In the genomic region with DNA sequence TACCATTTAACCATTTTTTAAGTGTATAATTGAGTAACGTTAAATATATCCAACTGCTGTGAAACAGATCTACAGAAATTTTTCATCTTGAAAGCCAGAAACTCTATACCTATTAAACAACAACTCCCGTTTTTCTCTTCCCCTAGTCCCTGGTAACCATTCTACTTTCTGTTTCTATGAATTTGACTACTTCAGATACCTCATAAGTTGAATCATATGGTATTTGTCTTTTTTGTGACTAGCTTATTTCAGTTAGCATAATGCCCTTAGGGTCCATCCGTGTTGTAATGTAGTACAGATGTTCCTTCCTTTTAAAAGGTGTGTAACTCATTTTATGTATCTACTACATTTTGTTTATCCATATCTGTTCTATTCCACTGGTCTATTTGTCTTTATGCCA, we compare ENCODE assay signal across 11 cellular contexts. TPM values are rescaled to one million over a fixed set of nuclear protein-coding genes. Genes with fewer than 3 reads are reported as not detected.
DNase-seq lines count a peak whose midpoint lies in the region; ATAC-seq and TF ChIP-seq lines count a peak whose summit lies in the region.
"Had no signal": no experiment of that assay in that cellular context is flagged by ENCODE, and none has a peak within 500 bp of the region (broad histone marks: within the 10 kb centered on the region; RNA-seq: fewer than 3 reads in every experiment).

No MANE protein-coding gene starts in this region.

- H3K27ac ChIP-seq in suprapubic skin: no peak overlapping the region

- TF ChIP-seq CTCF in suprapubic skin (IDR thresholded peaks at IDR 0.05): no peak

- H3K4me3 ChIP-seq in suprapubic skin: no peak overlapping the region

- no peak for TF ChIP-seq EP300 in suprapubic skin (IDR thresholded peaks at IDR 0.05)

- DNase-seq in activated T-cell treated with anti-CD3 and anti-CD28 coated beads, Interleukin-2, amount 50 U/mL, for 4 hours: no peak
- DNase-seq in activated T-cell treated with anti-CD3 and anti-CD28 coated beads for 4 hours (no peak), GM03348 (ENCODE audit: low spot score) (no peak), suprapubic skin (ENCODE audit: low spot score in 2 of 2) (no peak), SIG-M5 treated with dmso at 0.1 percent for 504 hours (lab: John Stamatoyannopoulos, UW; ENCODE audit: unreplicated experiment) (no peak)
- no peak for DNase-seq in T-helper 2 cell treated with Interferon-gamma antibody and Interleukin-4, amounts not matched to agents 5 μg/mL and 100 μg/mL, for 36 hours (ENCODE audit: low spot score)
- no peak for DNase-seq in stimulated activated effector memory CD8-positive, alpha-beta T cell treated with anti-CD3 and anti-CD28 coated beads, Interleukin-12 subunit alpha, Interleukin-12 subunit beta, amount 100 ng/mL, for 72 hours (ENCODE audit: low spot score in 2 of 2)
- DNase-seq: activated gamma-delta T cell treated with Interleukin-2 at 50 U/mL for 16 hours; effector CD4-positive, alpha-beta T cell; NCI-H774 had no signal

- ATAC-seq in activated T-cell treated with anti-CD3 and anti-CD28 coated beads, Interleukin-2, amount 50 U/mL, for 4 hours: peak; percentile 80 to 82
- ATAC-seq in HG02798 (IDR thresholded peaks at IDR 0.05; ENCODE audit: poor library complexity, unreplicated experiment): peak; percentile 66
- ATAC-seq in stimulated activated effector memory CD8-positive, alpha-beta T cell treated with anti-CD3 and anti-CD28 coated beads, Interleukin-12 subunit alpha, Interleukin-12 subunit beta, amount 100 ng/mL, for 72 hours: peak; percentile 91

- H3K36me3 ChIP-seq in suprapubic skin: no peaks in the 10 kb centered on the region

- peak overlapping the region; percentile 1 for H3K4me3 Mint-ChIP-seq in activated T-cell treated with anti-CD3 and anti-CD28 coated beads, Interleukin-2, amount 50 U/mL, for 4 hours
- H3K4me3 Mint-ChIP-seq in T-helper 2 cell treated with Interferon-gamma antibody and Interleukin-4, amounts not matched to agents 5 μg/mL and 100 μg/mL, for 36 hours: no peak overlapping the region
- peak overlapping the region; percentile 20 for H3K4me3 Mint-ChIP-seq in stimulated activated effector memory CD8-positive, alpha-beta T cell treated with anti-CD3 and anti-CD28 coated beads, Interleukin-12 subunit alpha, Interleukin-12 subunit beta, amount 100 ng/mL, for 72 hours

- H3K9me3 ChIP-seq in suprapubic skin: no peaks in the 10 kb centered on the region

- no peaks in the 10 kb centered on the region for H3K4me1 ChIP-seq in suprapubic skin

- H3K27ac Mint-ChIP-seq in T-helper 2 cell treated with Interferon-gamma antibody and Interleukin-4, amounts not matched to agents 5 μg/mL and 100 μg/mL, for 36 hours: peak overlapping the region; percentile 46
- H3K27ac Mint-ChIP-seq in stimulated activated effector memory CD8-positive, alpha-beta T cell treated with anti-CD3 and anti-CD28 coated beads, Interleukin-12 subunit alpha, Interleukin-12 subunit beta, amount 100 ng/mL, for 72 hours: no peak overlapping the region

- 67% methylated on average over 3 of the region's 3 CpGs for WGBS in suprapubic skin

- peaks cover 75% of the 10 kb centered on the region for H3K4me1 Mint-ChIP-seq in activated T-cell treated with anti-CD3 and anti-CD28 coated beads, Interleukin-2, amount 50 U/mL, for 4 hours (ENCODE audit: low read depth)
- peaks cover 25% of the 10 kb centered on the region for H3K4me1 Mint-ChIP-seq in T-helper 2 cell treated with Interferon-gamma antibody and Interleukin-4, amounts not matched to agents 5 μg/mL and 100 μg/mL, for 36 hours (ENCODE audit: low read depth)
- H3K4me1 Mint-ChIP-seq in stimulated activated effector memory CD8-positive, alpha-beta T cell treated with anti-CD3 and anti-CD28 coated beads, Interleukin-12 subunit alpha, Interleukin-12 subunit beta, amount 100 ng/mL, for 72 hours: peaks cover 48% of the 10 kb centered on the region

- no peaks in the 10 kb centered on the region for H3K9me3 Mint-ChIP-seq in activated T-cell treated with anti-CD3 and anti-CD28 coated beads, Interleukin-2, amount 50 U/mL, for 4 hours
- no peaks in the 10 kb centered on the region for H3K9me3 Mint-ChIP-seq in T-helper 2 cell treated with Interferon-gamma antibody and Interleukin-4, amounts not matched to agents 5 μg/mL and 100 μg/mL, for 36 hours
- no peaks in the 10 kb centered on the region for H3K9me3 Mint-ChIP-seq in stimulated activated effector memory CD8-positive, alpha-beta T cell treated with anti-CD3 and anti-CD28 coated beads, Interleukin-12 subunit alpha, Interleukin-12 subunit beta, amount 100 ng/mL, for 72 hours

- no peaks in the 10 kb centered on the region for H3K27me3 Mint-ChIP-seq in activated T-cell treated with anti-CD3 and anti-CD28 coated beads, Interleukin-2, amount 50 U/mL, for 4 hours (ENCODE audit: low read depth)
- H3K27me3 Mint-ChIP-seq in T-helper 2 cell treated with Interferon-gamma antibody and Interleukin-4, amounts not matched to agents 5 μg/mL and 100 μg/mL, for 36 hours (ENCODE audit: low read depth): no peaks in the 10 kb centered on the region

- no peaks in the 10 kb centered on the region for H3K27me3 ChIP-seq in suprapubic skin

- peaks cover 5% of the 10 kb centered on the region for H3K36me3 Mint-ChIP-seq in activated T-cell treated with anti-CD3 and anti-CD28 coated beads, Interleukin-2, amount 50 U/mL, for 4 hours (ENCODE audit: insufficient read depth)
- peaks cover 11% of the 10 kb centered on the region for H3K36me3 Mint-ChIP-seq in T-helper 2 cell treated with Interferon-gamma antibody and Interleukin-4, amounts not matched to agents 5 μg/mL and 100 μg/mL, for 36 hours (ENCODE audit: low read depth)
- H3K36me3 Mint-ChIP-seq in stimulated activated effector memory CD8-positive, alpha-beta T cell treated with anti-CD3 and anti-CD28 coated beads, Interleukin-12 subunit alpha, Interleukin-12 subunit beta, amount 100 ng/mL, for 72 hours: no peaks in the 10 kb centered on the region

- TF ChIP-seq POLR2A in suprapubic skin (IDR thresholded peaks at IDR 0.05): no peak

RNA-seq across cellular contexts. Expression of a gene that starts 48.7 kb away (rescaled TPM):
- total RNA-seq in activated T-cell treated with anti-CD3 and anti-CD28 coated beads, Interleukin-2, amount 50 U/mL, for 4 hours: 10 to 100 TPM; 73.2 to 81.4 (median 79.5) TPM
- total RNA-seq in suprapubic skin: 10 to 100 TPM; 40.0 to 68.2 (median 59.0) TPM
